In the genomic region with DNA sequence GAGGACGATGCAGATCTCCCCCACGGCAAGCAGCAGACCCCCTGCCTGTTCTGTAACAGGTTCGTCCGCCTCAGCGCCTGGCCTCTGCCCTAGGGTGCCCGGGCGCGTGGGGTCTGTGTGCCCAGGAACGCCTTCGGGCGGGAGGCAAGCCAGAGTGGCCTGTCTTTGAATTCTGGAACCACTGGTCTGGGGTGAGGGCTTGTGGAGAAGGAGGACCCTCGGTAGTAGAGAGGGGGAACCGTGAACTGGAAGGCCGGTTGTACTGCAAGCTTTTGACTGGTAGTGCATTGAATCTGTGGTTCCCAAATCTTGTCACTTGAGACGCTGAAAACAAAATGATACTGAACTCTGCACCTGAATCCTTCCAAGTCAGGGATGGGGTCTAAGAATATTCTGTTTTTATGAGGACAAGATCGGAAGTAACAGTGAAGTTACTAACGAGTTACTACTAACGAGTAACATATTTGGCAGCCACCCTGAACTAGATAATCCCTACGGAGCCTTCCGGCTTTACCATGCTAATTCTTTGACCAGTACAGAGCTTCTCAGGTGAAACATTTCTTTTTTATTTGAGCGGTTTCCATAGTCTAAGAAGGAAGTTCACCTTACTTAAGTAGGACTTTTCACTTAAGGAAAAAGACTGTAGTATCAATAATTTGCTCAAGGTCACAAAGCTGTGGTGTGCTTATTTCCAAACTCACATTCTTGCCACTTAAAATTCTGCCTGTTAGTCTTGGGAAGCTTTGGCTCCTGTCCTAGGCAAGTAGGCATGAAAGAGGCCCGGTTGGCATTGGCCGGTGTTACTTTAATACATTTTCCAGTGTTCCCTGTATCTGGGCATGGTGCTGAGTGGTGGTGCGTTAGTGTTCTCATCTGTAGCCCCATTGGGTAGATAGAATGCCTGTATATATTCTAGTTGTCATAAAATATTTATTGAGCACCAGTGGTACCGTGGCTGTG, we compare ENCODE assay signal across 8 cellular contexts. TPM values are rescaled to one million over a fixed set of nuclear protein-coding genes. Genes with fewer than 3 reads are reported as not detected.
DNase-seq lines count a peak whose midpoint lies in the region; ATAC-seq and TF ChIP-seq lines count a peak whose summit lies in the region.

No MANE protein-coding gene starts in this region.

- peaks cover 4% of the 10 kb centered on the region; the same call in 1 of the 2 replicates for H4K20me1 ChIP-seq in PC-9 (ENCODE audit: insufficient read depth)

- H2AFZ ChIP-seq in PC-9: peak overlapping the region; percentile 90

- no peak for TF ChIP-seq CTCF in PC-9 (conservative IDR thresholded peaks at IDR 0.05)

- H3K27ac ChIP-seq in PC-9: peak overlapping the region; percentile 82
- no peak overlapping the region for H3K27ac ChIP-seq in urinary bladder (ENCODE audit: low read depth)

- H3K9me2 ChIP-seq in PC-9 (ENCODE audit: insufficient read depth): no peaks in the 10 kb centered on the region

- H3K4me1 ChIP-seq in PC-9 (replicated peaks; ENCODE audit: insufficient read depth) (peaks cover 14% of the 10 kb centered on the region; the same call in 1 of the 2 replicates), urinary bladder (ENCODE audit: insufficient read depth) (no peaks in the 10 kb centered on the region)

- H3K36me3 Mint-ChIP-seq in central memory CD8-positive, alpha-beta T cell (ENCODE audit: insufficient read depth): peaks cover 24% of the 10 kb centered on the region
- peaks cover 8% of the 10 kb centered on the region for H3K36me3 Mint-ChIP-seq in memory B cell

- H3F3A ChIP-seq in PC-9 (ENCODE audit: insufficient read depth, low read depth): peaks cover 9% of the 10 kb centered on the region; the same call in 1 of the 2 replicates

- no peaks in the 10 kb centered on the region for H3K27me3 ChIP-seq in PC-9 (ENCODE audit: insufficient read depth, low read depth)

- H3K79me2 ChIP-seq in PC-9 (ENCODE audit: low read depth): peaks cover 33% of the 10 kb centered on the region

- no peaks in the 10 kb centered on the region for H3K27me3 Mint-ChIP-seq in central memory CD8-positive, alpha-beta T cell
- H3K27me3 Mint-ChIP-seq in memory B cell: no peaks in the 10 kb centered on the region

- ATAC-seq in GM18498 (IDR thresholded peaks at IDR 0.05; ENCODE audit: unreplicated experiment) (peak; percentile 18), HG02981 (IDR thresholded peaks at IDR 0.05; ENCODE audit: unreplicated experiment) (peak; percentile 19), memory B cell (ENCODE audit: low read depth) (no peak)
- ATAC-seq in central memory CD8-positive, alpha-beta T cell (replicated peaks; ENCODE audit: extremely low read depth, poor library complexity, severe bottlenecking): peak; percentile 4

- POLR2A ChIA-PET in PC-9 (lab: Charles Lee; ENCODE audit: unreplicated experiment): interaction anchor here (0.6 kb wide), 1 partner anchor 318 kb away, joined by 4 read pairs; no protein-coding TSS in a partner anchor

- H3K4me3 Mint-ChIP-seq in central memory CD8-positive, alpha-beta T cell: peak overlapping the region; percentile 98
- H3K4me3 Mint-ChIP-seq in memory B cell: peak overlapping the region; percentile 99

- BruUV-seq in PC-9 (replicated peaks; lab: Mats Ljungman, UMichigan): TSS peak; percentile 34

- H3K4me1 Mint-ChIP-seq in central memory CD8-positive, alpha-beta T cell: peaks cover 22% of the 10 kb centered on the region
- H3K4me1 Mint-ChIP-seq in memory B cell: peaks cover 10% of the 10 kb centered on the region

- H3K9me3 ChIP-seq in PC-9 (ENCODE audit: insufficient read depth, low read depth): no peaks in the 10 kb centered on the region

- CTCF ChIA-PET in PC-9 (lab: Charles Lee): no interaction called here

- WGBS in urinary bladder: 11% methylated on average over 25 of the region's 25 CpGs

- H3K36me3 ChIP-seq in PC-9 (ENCODE audit: low read depth) (peaks cover 9% of the 10 kb centered on the region; the same call in 1 of the 2 replicates), urinary bladder (ENCODE audit: insufficient read depth) (peaks cover under 1% of the 10 kb centered on the region)

- DNase-seq in AG08395 (ENCODE audit: low spot score) (peak; percentile 14), PC-9 (peak in 1 of 2 experiments; percentile 38), memory B cell (ENCODE audit: low spot score in 2 of 2) (no peak), activated gamma-delta T cell (lab: John Stamatoyannopoulos, UW) (no peak)
- no peak for DNase-seq in central memory CD8-positive, alpha-beta T cell (ENCODE audit: low spot score in 2 of 2)

- H3K27ac Mint-ChIP-seq in central memory CD8-positive, alpha-beta T cell (ENCODE audit: low read depth): peak overlapping the region; percentile 99
- peak overlapping the region; percentile 97 for H3K27ac Mint-ChIP-seq in memory B cell

- no peaks in the 10 kb centered on the region for H3K9me3 Mint-ChIP-seq in central memory CD8-positive, alpha-beta T cell
- H3K9me3 Mint-ChIP-seq in memory B cell: no peaks in the 10 kb centered on the region

- H3K4me3 ChIP-seq in PC-9 (peak overlapping the region; percentile 83), urinary bladder (ENCODE audit: low read depth, low read length) (peak overlapping the region; percentile 70)

- H3K4me2 ChIP-seq in PC-9: peak overlapping the region; percentile 93

- intact Hi-C loops in PC-9 (cut with micrococcal nuclease; ENCODE audit: unreplicated experiment): no loop called here

RNA-seq across cellular contexts. Expression of a gene that starts 0.9 kb away (rescaled TPM):
- 20.9 and 23.6 TPM in 2 replicates for total RNA-seq in PC-9 (2021)
- total RNA-seq in urinary bladder: 25.5 TPM
- 9.4 TPM for polyA plus RNA-seq in urinary bladder

RNA-seq across cellular contexts. Expression of a gene that starts 24.9 kb away (rescaled TPM):
- total RNA-seq in PC-9 (2021) (180 and 194 TPM in 2 replicates), urinary bladder (3.9 TPM)
- 58.1 TPM for polyA plus RNA-seq in urinary bladder

Comparison
In these comparisons a context has a peak if more than half of its experiments do, and no peak if none do; other contexts are left out.
1. RNA of a gene that starts 24.9 kb away (total RNA-seq): 180 to 194 TPM in PC-9; 3.9 TPM in urinary bladder (single experiment); every median in the first group is over 10 times any median in the second.